In the genomic region with DNA sequence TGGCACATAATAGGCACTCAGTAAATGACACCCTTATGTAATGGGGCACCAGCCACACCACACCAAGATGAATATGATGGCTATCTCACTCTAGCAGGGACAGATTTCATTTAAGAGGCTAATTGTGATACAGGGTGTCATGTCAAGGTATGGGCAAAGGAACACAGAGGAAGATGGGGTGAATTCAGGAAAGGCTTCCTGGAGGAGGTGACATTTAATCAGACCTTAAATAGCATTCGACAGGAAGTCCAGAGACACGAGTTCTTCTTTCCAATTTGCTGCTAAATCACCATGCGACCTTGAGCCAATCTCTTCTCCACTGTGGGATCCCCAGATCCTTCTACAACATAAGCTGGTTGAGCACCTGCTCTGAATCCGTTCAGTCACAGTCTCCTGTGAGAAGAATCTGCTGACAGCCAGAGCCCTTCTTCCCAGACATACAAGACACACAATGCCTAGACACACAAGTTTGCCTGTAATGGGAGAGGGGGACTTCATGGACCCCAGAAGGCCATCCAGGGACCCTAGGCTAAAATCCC, we compare ENCODE assay signal across 26 cellular contexts. TPM values are rescaled to one million over a fixed set of nuclear protein-coding genes. Genes with fewer than 3 reads are reported as not detected.
DNase-seq lines count a peak whose midpoint lies in the region; ATAC-seq and TF ChIP-seq lines count a peak whose summit lies in the region.
"Had no signal": no experiment of that assay in that cellular context is flagged by ENCODE, and none has a peak within 500 bp of the region (broad histone marks: within the 10 kb centered on the region; RNA-seq: fewer than 3 reads in every experiment).

No MANE protein-coding gene starts in this region.

- H3K27ac Mint-ChIP-seq in activated T-cell treated with anti-CD3 and anti-CD28 coated beads, Interleukin-2, amount 50 U/mL, for 72 hours = no peak overlapping the region
- no peak overlapping the region for H3K27ac Mint-ChIP-seq in effector memory CD8-positive, alpha-beta T cell
- H3K27ac Mint-ChIP-seq in activated CD4-positive, alpha-beta memory T cell treated with anti-CD3 and anti-CD28 coated beads for 36 hours = no peak overlapping the region

- H3K27me3 ChIP-seq in Karpas-422 (ENCODE audit: low read length) = no peaks in the 10 kb centered on the region
- peaks cover 41% of the 10 kb centered on the region for H3K27me3 ChIP-seq in osteoblast (ENCODE audit: insufficient read depth, low read length)

- H3K9me2 ChIP-seq in Karpas-422 (replicated peaks; ENCODE audit: insufficient read depth, low read length) = no peaks in the 10 kb centered on the region

- peak overlapping the region; percentile 99 for H3K27ac ChIP-seq in Karpas-422 (ENCODE audit: low read length)
- H3K27ac ChIP-seq in osteoblast (ENCODE audit: low read depth, low read length) = no peak overlapping the region
- H3K27ac ChIP-seq: GM23248 had no signal

- H3K36me3 ChIP-seq in Karpas-422 (ENCODE audit: insufficient read depth, low read length) = peaks cover 22% of the 10 kb centered on the region
- H3K36me3 ChIP-seq in osteoblast (ENCODE audit: insufficient read depth, low read length) = no peaks in the 10 kb centered on the region
- H3K36me3 ChIP-seq: BE2C had no signal

- H3K4me1 ChIP-seq in Karpas-422 (ENCODE audit: low read length) (peaks cover 86% of the 10 kb centered on the region), osteoblast (ENCODE audit: insufficient read depth, low read length) (no peaks in the 10 kb centered on the region)

- H3K9me3 ChIP-seq in Karpas-422 (ENCODE audit: low read length) (no peaks in the 10 kb centered on the region), osteoblast (ENCODE audit: low read depth, low read length) (no peaks in the 10 kb centered on the region)
- H3K9me3 ChIP-seq: BE2C, mucosa of descending colon, spleen had no signal

- H2AFZ ChIP-seq in Karpas-422 (ENCODE audit: low read length) (no peak overlapping the region), osteoblast (ENCODE audit: low read length) (no peak overlapping the region)
- H2AFZ ChIP-seq: GM23248 had no signal

- H4K20me1 ChIP-seq in Karpas-422 (ENCODE audit: insufficient read depth, low read depth, low read length) (no peaks in the 10 kb centered on the region), osteoblast (ENCODE audit: insufficient read depth, low read length) (no peaks in the 10 kb centered on the region)

- no peaks in the 10 kb centered on the region for H3K36me3 Mint-ChIP-seq in activated T-cell treated with anti-CD3 and anti-CD28 coated beads, Interleukin-2, amount 50 U/mL, for 4 hours (ENCODE audit: insufficient read depth)
- H3K36me3 Mint-ChIP-seq in activated T-cell treated with anti-CD3 and anti-CD28 coated beads, Interleukin-2, amount 50 U/mL, for 72 hours (ENCODE audit: insufficient read depth in 2 of 2) = no peaks in the 10 kb centered on the region
- peaks cover 3% of the 10 kb centered on the region for H3K36me3 Mint-ChIP-seq in effector memory CD8-positive, alpha-beta T cell (ENCODE audit: insufficient read depth)
- no peaks in the 10 kb centered on the region for H3K36me3 Mint-ChIP-seq in activated CD4-positive, alpha-beta memory T cell treated with anti-CD3 and anti-CD28 coated beads for 36 hours

- peak overlapping the region; percentile 48 for H3K4me3 Mint-ChIP-seq in activated T-cell treated with anti-CD3 and anti-CD28 coated beads, Interleukin-2, amount 50 U/mL, for 4 hours
- no peak overlapping the region for H3K4me3 Mint-ChIP-seq in activated T-cell treated with anti-CD3 and anti-CD28 coated beads, Interleukin-2, amount 50 U/mL, for 72 hours
- peak overlapping the region; percentile 15 to 31 for H3K4me3 Mint-ChIP-seq in effector memory CD8-positive, alpha-beta T cell
- H3K4me3 Mint-ChIP-seq in activated CD4-positive, alpha-beta memory T cell treated with anti-CD3 and anti-CD28 coated beads for 36 hours = no peak overlapping the region

- H3K4me3 ChIP-seq in Karpas-422 (ENCODE audit: low read length) (peak overlapping the region; percentile 74), osteoblast (ENCODE audit: insufficient read depth, low read length) (no peak overlapping the region)
- H3K4me3 ChIP-seq: GM23248, mucosa of descending colon had no signal

- intact Hi-C loops in activated CD4-positive, alpha-beta memory T cell treated with anti-CD3 and anti-CD28 coated beads for 36 hours (cut with micrococcal nuclease) = no loop called here

- CTCF ChIA-PET in activated CD4-positive, alpha-beta memory T cell treated with anti-CD3 and anti-CD28 coated beads for 36 hours (lab: Charles Lee) = interaction anchor here (1.1 to 1.2 kb wide), 2 partner anchors 37 to 43 kb away, joined by 3 to 4 read pairs; no protein-coding TSS in a partner anchor

- no peak for DNase-seq in activated T-cell treated with anti-CD3 and anti-CD28 coated beads, Interleukin-2, amount 50 U/mL, for 4 hours
- DNase-seq in activated T-cell treated with anti-CD3 and anti-CD28 coated beads, Interleukin-2, amount 50 U/mL, for 72 hours = no peak
- no peak for DNase-seq in Karpas-422
- DNase-seq in effector memory CD8-positive, alpha-beta T cell = no peak
- peak; percentile 56 for DNase-seq in osteoblast (ENCODE audit: insufficient read length, low spot score, missing footprints)
- no peak for DNase-seq in activated CD4-positive, alpha-beta memory T cell treated with anti-CD3 and anti-CD28 coated beads for 36 hours
- no peak for DNase-seq in foreskin melanocyte
- DNase-seq: 8988T; activated CD4-positive, alpha-beta T cell treated with anti-CD3 and anti-CD28 coated beads, Interleukin-2, amount 50 U/mL, for 1 hour; activated naive CD4-positive, alpha-beta T cell treated with Interleukin-2 at 50 U/mL for 16 hours; BE2C; DMS 273 treated with DMSO at 0.1 percent for 48 hours; effector memory CD4-positive, alpha-beta T cell; GDM1; glutamatergic neuron; GM23248; mucosa of descending colon; NCI-H1694 treated with DMSO at 0.1 percent for 48 hours; NCI-H69; OCI-M1; retina; SHP77 treated with DMSO at 0.1 percent for 48 hours; stimulated activated CD4-positive, alpha-beta T cell treated with anti-CD3 and anti-CD28 coated beads, Interleukin-4, amount 100 ng/mL, for 4 hours; T-helper 1 cell had no signal

- H3K79me2 ChIP-seq in Karpas-422 (ENCODE audit: low read length) (peaks cover 56% of the 10 kb centered on the region), osteoblast (ENCODE audit: insufficient read depth, low read length) (no peaks in the 10 kb centered on the region)

- POLR2A ChIA-PET in activated CD4-positive, alpha-beta memory T cell treated with anti-CD3 and anti-CD28 coated beads for 36 hours (lab: Charles Lee) = no interaction called here

- H3K9ac ChIP-seq in Karpas-422 (ENCODE audit: low read length) = peak overlapping the region; percentile 89
- H3K9ac ChIP-seq: GM23248 had no signal

- no peaks in the 10 kb centered on the region for H3K27me3 Mint-ChIP-seq in activated T-cell treated with anti-CD3 and anti-CD28 coated beads, Interleukin-2, amount 50 U/mL, for 4 hours (ENCODE audit: low read depth)
- no peaks in the 10 kb centered on the region for H3K27me3 Mint-ChIP-seq in activated T-cell treated with anti-CD3 and anti-CD28 coated beads, Interleukin-2, amount 50 U/mL, for 72 hours (ENCODE audit: low read depth)
- no peaks in the 10 kb centered on the region for H3K27me3 Mint-ChIP-seq in effector memory CD8-positive, alpha-beta T cell
- H3K27me3 Mint-ChIP-seq in activated CD4-positive, alpha-beta memory T cell treated with anti-CD3 and anti-CD28 coated beads for 36 hours = no peaks in the 10 kb centered on the region

- H3K4me2 ChIP-seq in Karpas-422 (ENCODE audit: low read depth, low read length, poor library complexity, severe bottlenecking) (peak overlapping the region; percentile 86), osteoblast (ENCODE audit: insufficient read depth, low read length) (no peak overlapping the region)

- TF ChIP-seq CTCF in osteoblast (IDR thresholded peaks at IDR 0.05; ENCODE audit: extremely low read depth, low read depth, low read length) = no peak

- no peaks in the 10 kb centered on the region for H3K9me3 Mint-ChIP-seq in activated T-cell treated with anti-CD3 and anti-CD28 coated beads, Interleukin-2, amount 50 U/mL, for 4 hours
- no peaks in the 10 kb centered on the region for H3K9me3 Mint-ChIP-seq in activated T-cell treated with anti-CD3 and anti-CD28 coated beads, Interleukin-2, amount 50 U/mL, for 72 hours
- H3K9me3 Mint-ChIP-seq in effector memory CD8-positive, alpha-beta T cell = no peaks in the 10 kb centered on the region
- no peaks in the 10 kb centered on the region for H3K9me3 Mint-ChIP-seq in activated CD4-positive, alpha-beta memory T cell treated with anti-CD3 and anti-CD28 coated beads for 36 hours

- ATAC-seq in activated T-cell treated with anti-CD3 and anti-CD28 coated beads, Interleukin-2, amount 50 U/mL, for 4 hours = no peak
- ATAC-seq in activated T-cell treated with anti-CD3 and anti-CD28 coated beads, Interleukin-2, amount 50 U/mL, for 72 hours (replicated peaks in 1 of 2) = no peak
- ATAC-seq in effector memory CD8-positive, alpha-beta T cell (replicated peaks) = no peak
- no peak for ATAC-seq in HG02981 (IDR thresholded peaks at IDR 0.05; ENCODE audit: unreplicated experiment)
- ATAC-seq: mucosa of descending colon had no signal

- peaks cover 35% of the 10 kb centered on the region for H3K4me1 Mint-ChIP-seq in activated T-cell treated with anti-CD3 and anti-CD28 coated beads, Interleukin-2, amount 50 U/mL, for 4 hours (ENCODE audit: low read depth)
- peaks cover 16% of the 10 kb centered on the region for H3K4me1 Mint-ChIP-seq in activated T-cell treated with anti-CD3 and anti-CD28 coated beads, Interleukin-2, amount 50 U/mL, for 72 hours (ENCODE audit: low read depth)
- H3K4me1 Mint-ChIP-seq in effector memory CD8-positive, alpha-beta T cell (ENCODE audit: low read depth in 2 of 2) = peaks cover 4 to 14% of the 10 kb centered on the region in 2 donors
- H3K4me1 Mint-ChIP-seq in activated CD4-positive, alpha-beta memory T cell treated with anti-CD3 and anti-CD28 coated beads for 36 hours (ENCODE audit: low read depth) = peaks cover 15% of the 10 kb centered on the region

RNA-seq across cellular contexts. Expression of a gene that starts 1.5 kb away (rescaled TPM):
- 1 to 10 TPM; 5.0 to 7.7 (median 5.2) TPM for total RNA-seq in activated T-cell treated with anti-CD3 and anti-CD28 coated beads, Interleukin-2, amount 50 U/mL, for 4 hours
- 10 to 100 TPM; 17.6 to 18.0 TPM for total RNA-seq in activated T-cell treated with anti-CD3 and anti-CD28 coated beads, Interleukin-2, amount 50 U/mL, for 72 hours
- total RNA-seq in Karpas-422 (2014; rRNA removed; shearing (Covaris generic); ENCODE audit: low replicate concordance) = 227 and 481 TPM in 2 replicates
- under 0.01 TPM in 2 replicates for total RNA-seq in osteoblast
- 10 to 100 TPM; 11.0 to 12.4 TPM for total RNA-seq in activated CD4-positive, alpha-beta memory T cell treated with anti-CD3 and anti-CD28 coated beads for 36 hours
- total RNA-seq: GM23248 had no signal

Comparison
In these comparisons a context has a peak if more than half of its experiments do, and no peak if none do; other contexts are left out.
1. H3K4me3 Mint-ChIP-seq: peak in activated T-cell treated with anti-CD3 and anti-CD28 coated beads, Interleukin-2, amount 50 U/mL, for 4 hours (single experiment) and effector memory CD8-positive, alpha-beta T cell (2 of 2); none in activated T-cell treated with anti-CD3 and anti-CD28 coated beads, Interleukin-2, amount 50 U/mL, for 72 hours (0 of 2) and activated CD4-positive, alpha-beta memory T cell treated with anti-CD3 and anti-CD28 coated beads for 36 hours (single experiment).
2. RNA of a gene that starts 1.5 kb away (total RNA-seq): 227 to 481 TPM in Karpas-422; 17.6 to 18.0 TPM in activated T-cell treated with anti-CD3 and anti-CD28 coated beads, Interleukin-2, amount 50 U/mL, for 72 hours, 11.0 to 12.4 TPM in activated CD4-positive, alpha-beta memory T cell treated with anti-CD3 and anti-CD28 coated beads for 36 hours, 5.0 to 7.7 TPM in activated T-cell treated with anti-CD3 and anti-CD28 coated beads, Interleukin-2, amount 50 U/mL, for 4 hours and under 0.01 TPM in osteoblast; every median in the first group is over 10 times any median in the second.